14 cellular contexts compared by ENCODE assay signal in genomic region chr3:128382221-128382807, GRCh38.
DNase-seq lines count a peak whose midpoint lies in the region; FAIRE-seq and TF ChIP-seq lines count a peak whose summit lies in the region.
"Had no signal": no experiment of that assay in that cellular context is flagged by ENCODE, and none has a peak within 500 bp of the region (broad histone marks: within the 10 kb centered on the region; RNA-seq: fewer than 3 reads in every experiment).

No MANE protein-coding gene starts in this region.

- no peaks in the 10 kb centered on the region for H3K9me3 ChIP-seq in thyroid gland
- H3K9me3 ChIP-seq: suprapubic skin had no signal

- no peaks in the 10 kb centered on the region for H3K36me3 ChIP-seq in thyroid gland
- H3K36me3 ChIP-seq: suprapubic skin had no signal

- no peak for TF ChIP-seq POLR2A in thyroid gland (IDR thresholded peaks at IDR 0.05)

- intact Hi-C loops in thyroid gland (cut with DNase I): no loop called here

- DNase-seq in NCI-H2029 (lab: John Stamatoyannopoulos, UW): peak; percentile 11
- DNase-seq in NCI-H2029 treated with DMSO at 0.1 percent for 48 hours (lab: John Stamatoyannopoulos, UW): no peak
- DNase-seq in cerebellum (ENCODE audit: low spot score): peak; percentile 75
- peak; percentile 11 for DNase-seq in midbrain (lab: John Stamatoyannopoulos, UW)
- peak; percentile 65 to 79 for DNase-seq in thyroid gland
- no peak for DNase-seq in SIG-M5 (lab: John Stamatoyannopoulos, UW)
- DNase-seq in NCI-H1417 (lab: John Stamatoyannopoulos, UW): no peak
- DNase-seq in frontal cortex (ENCODE audit: low spot score in 2 of 2): no peak
- DNase-seq: NCI-H748 treated with DMSO at 0.1 percent for 48 hours had no signal

- no peak overlapping the region for H3K27ac ChIP-seq in thyroid gland
- H3K27ac ChIP-seq: dorsolateral prefrontal cortex, SK-N-MC, suprapubic skin had no signal

- WGBS in thyroid gland, 2 donors: 52 to 79% methylated on average over 13 to 14 of the region's 14 CpGs

- TF ChIP-seq CTCF in thyroid gland (IDR thresholded peaks at IDR 0.05): no peak

- no peak overlapping the region for H3K4me3 ChIP-seq in thyroid gland (replicated peaks in 1 of 3)
- H3K4me3 ChIP-seq: dorsolateral prefrontal cortex, SK-N-MC, smooth muscle cell, suprapubic skin had no signal

- FAIRE-seq in frontal cortex (lab: Jason Lieb, UNC): no peak
- FAIRE-seq: islet of Langerhans had no signal

- peaks cover 25 to 37% of the 10 kb centered on the region in 2 donors for H3K4me1 ChIP-seq in thyroid gland

- H3K27me3 ChIP-seq in thyroid gland: no peaks in the 10 kb centered on the region
- H3K27me3 ChIP-seq: dorsolateral prefrontal cortex, suprapubic skin had no signal

Comparison
In these comparisons a context has a peak if more than half of its experiments do, and no peak if none do; other contexts are left out.
1. DNase-seq: peak in NCI-H2029 (single experiment), cerebellum (single experiment), midbrain (single experiment) and thyroid gland (2 of 2); none in NCI-H2029 treated with DMSO at 0.1 percent for 48 hours (single experiment), SIG-M5 (single experiment), NCI-H1417 (0 of 3) and frontal cortex (0 of 2).